1 cellular context compared by ENCODE assay signal in the genomic region with DNA sequence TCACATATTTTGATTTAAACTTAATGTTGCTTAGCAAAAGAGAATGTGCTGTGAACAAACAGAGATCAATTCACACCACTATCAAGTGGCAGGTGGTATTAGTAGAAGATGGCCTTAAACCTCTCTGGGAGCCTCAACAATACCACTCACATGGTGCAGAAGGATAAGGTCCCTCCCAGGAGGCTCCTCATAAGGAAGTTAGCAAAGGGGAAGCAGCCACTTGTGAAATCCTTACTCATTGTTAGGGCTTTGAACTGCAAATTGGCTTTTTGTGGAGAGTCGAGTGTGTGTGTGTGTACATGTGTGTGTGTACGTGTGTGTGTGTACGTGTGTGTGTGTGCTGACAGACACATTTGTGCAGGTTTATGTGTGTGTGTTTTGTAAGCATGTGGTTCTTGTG.
TF ChIP-seq lines count a peak whose summit lies in the region.

No MANE protein-coding gene starts in this region.

TF ChIP-seq in H1, 55 proteins besides CTCF, POLR2A, EP300 and RAD21 (continued from another document):
- TF ChIP-seq, protein P1, sequence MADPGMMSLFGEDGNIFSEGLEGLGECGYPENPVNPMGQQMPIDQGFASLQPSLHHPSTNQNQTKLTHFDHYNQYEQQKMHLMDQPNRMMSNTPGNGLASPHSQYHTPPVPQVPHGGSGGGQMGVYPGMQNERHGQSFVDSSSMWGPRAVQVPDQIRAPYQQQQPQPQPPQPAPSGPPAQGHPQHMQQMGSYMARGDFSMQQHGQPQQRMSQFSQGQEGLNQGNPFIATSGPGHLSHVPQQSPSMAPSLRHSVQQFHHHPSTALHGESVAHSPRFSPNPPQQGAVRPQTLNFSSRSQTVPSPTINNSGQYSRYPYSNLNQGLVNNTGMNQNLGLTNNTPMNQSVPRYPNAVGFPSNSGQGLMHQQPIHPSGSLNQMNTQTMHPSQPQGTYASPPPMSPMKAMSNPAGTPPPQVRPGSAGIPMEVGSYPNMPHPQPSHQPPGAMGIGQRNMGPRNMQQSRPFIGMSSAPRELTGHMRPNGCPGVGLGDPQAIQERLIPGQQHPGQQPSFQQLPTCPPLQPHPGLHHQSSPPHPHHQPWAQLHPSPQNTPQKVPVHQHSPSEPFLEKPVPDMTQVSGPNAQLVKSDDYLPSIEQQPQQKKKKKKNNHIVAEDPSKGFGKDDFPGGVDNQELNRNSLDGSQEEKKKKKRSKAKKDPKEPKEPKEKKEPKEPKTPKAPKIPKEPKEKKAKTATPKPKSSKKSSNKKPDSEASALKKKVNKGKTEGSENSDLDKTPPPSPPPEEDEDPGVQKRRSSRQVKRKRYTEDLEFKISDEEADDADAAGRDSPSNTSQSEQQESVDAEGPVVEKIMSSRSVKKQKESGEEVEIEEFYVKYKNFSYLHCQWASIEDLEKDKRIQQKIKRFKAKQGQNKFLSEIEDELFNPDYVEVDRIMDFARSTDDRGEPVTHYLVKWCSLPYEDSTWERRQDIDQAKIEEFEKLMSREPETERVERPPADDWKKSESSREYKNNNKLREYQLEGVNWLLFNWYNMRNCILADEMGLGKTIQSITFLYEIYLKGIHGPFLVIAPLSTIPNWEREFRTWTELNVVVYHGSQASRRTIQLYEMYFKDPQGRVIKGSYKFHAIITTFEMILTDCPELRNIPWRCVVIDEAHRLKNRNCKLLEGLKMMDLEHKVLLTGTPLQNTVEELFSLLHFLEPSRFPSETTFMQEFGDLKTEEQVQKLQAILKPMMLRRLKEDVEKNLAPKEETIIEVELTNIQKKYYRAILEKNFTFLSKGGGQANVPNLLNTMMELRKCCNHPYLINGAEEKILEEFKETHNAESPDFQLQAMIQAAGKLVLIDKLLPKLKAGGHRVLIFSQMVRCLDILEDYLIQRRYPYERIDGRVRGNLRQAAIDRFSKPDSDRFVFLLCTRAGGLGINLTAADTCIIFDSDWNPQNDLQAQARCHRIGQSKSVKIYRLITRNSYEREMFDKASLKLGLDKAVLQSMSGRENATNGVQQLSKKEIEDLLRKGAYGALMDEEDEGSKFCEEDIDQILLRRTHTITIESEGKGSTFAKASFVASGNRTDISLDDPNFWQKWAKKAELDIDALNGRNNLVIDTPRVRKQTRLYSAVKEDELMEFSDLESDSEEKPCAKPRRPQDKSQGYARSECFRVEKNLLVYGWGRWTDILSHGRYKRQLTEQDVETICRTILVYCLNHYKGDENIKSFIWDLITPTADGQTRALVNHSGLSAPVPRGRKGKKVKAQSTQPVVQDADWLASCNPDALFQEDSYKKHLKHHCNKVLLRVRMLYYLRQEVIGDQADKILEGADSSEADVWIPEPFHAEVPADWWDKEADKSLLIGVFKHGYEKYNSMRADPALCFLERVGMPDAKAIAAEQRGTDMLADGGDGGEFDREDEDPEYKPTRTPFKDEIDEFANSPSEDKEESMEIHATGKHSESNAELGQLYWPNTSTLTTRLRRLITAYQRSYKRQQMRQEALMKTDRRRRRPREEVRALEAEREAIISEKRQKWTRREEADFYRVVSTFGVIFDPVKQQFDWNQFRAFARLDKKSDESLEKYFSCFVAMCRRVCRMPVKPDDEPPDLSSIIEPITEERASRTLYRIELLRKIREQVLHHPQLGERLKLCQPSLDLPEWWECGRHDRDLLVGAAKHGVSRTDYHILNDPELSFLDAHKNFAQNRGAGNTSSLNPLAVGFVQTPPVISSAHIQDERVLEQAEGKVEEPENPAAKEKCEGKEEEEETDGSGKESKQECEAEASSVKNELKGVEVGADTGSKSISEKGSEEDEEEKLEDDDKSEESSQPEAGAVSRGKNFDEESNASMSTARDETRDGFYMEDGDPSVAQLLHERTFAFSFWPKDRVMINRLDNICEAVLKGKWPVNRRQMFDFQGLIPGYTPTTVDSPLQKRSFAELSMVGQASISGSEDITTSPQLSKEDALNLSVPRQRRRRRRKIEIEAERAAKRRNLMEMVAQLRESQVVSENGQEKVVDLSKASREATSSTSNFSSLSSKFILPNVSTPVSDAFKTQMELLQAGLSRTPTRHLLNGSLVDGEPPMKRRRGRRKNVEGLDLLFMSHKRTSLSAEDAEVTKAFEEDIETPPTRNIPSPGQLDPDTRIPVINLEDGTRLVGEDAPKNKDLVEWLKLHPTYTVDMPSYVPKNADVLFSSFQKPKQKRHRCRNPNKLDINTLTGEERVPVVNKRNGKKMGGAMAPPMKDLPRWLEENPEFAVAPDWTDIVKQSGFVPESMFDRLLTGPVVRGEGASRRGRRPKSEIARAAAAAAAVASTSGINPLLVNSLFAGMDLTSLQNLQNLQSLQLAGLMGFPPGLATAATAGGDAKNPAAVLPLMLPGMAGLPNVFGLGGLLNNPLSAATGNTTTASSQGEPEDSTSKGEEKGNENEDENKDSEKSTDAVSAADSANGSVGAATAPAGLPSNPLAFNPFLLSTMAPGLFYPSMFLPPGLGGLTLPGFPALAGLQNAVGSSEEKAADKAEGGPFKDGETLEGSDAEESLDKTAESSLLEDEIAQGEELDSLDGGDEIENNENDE (IDR thresholded peaks at IDR 0.05; ENCODE audit: insufficient replicate concordance, low read length) = no peak
